In the genomic region with DNA sequence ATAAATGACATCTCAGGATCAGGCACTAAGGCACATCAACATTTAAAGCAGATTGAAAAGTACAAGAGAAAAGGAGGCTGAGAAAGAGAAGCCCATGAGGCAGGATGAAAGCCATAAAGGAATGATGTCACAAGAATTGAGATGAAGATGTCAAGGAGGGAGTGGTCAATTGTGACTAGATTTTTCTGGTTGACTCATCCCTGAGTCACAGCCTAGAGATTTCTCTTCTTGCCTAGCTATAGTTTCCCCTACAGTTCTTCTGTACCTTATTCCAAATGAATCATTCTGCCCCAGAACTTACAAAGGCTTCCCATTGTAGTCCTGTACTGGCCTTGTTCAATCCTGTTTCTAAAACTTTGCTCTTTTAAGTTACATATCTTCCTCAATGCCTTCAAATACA, we compare ENCODE assay signal across 9 cellular contexts. TPM values are rescaled to one million over a fixed set of nuclear protein-coding genes. Genes with fewer than 3 reads are reported as not detected.
DNase-seq lines count a peak whose midpoint lies in the region; ATAC-seq, FAIRE-seq and TF ChIP-seq lines count a peak whose summit lies in the region.
"Had no signal": no experiment of that assay in that cellular context is flagged by ENCODE, and none has a peak within 500 bp of the region (broad histone marks: within the 10 kb centered on the region; RNA-seq: fewer than 3 reads in every experiment).

No MANE protein-coding gene starts in this region.

- no peak overlapping the region for H3K4me3 ChIP-seq in kidney (ENCODE audit: low read length in 2 of 2)

- H3K27me3 Mint-ChIP-seq in MCF 10A (ENCODE audit: insufficient read depth, unreplicated experiment): no peaks in the 10 kb centered on the region
- no peaks in the 10 kb centered on the region for H3K27me3 Mint-ChIP-seq in effector memory CD8-positive, alpha-beta T cell
- H3K27me3 Mint-ChIP-seq: IgD-negative memory B cell had no signal

- peak overlapping the region; percentile 57 for H3K27ac Mint-ChIP-seq in MCF 10A (ENCODE audit: low read depth, unreplicated experiment)
- no peak overlapping the region for H3K27ac Mint-ChIP-seq in effector memory CD8-positive, alpha-beta T cell

- intact Hi-C loops in MCF 10A (cut with micrococcal nuclease): no loop called here
- intact Hi-C loops in kidney (cut with DNase I): no loop called here

- peaks cover 0 to 4% of the 10 kb centered on the region in 2 donors for H3K4me1 ChIP-seq in kidney (ENCODE audit: control insufficient read depth in 1 of 2, insufficient read depth in 1 of 2, low read depth in 1 of 2, low read length in 2 of 2)

- no peaks in the 10 kb centered on the region for H3K9me3 Mint-ChIP-seq in MCF 10A (ENCODE audit: unreplicated experiment)
- H3K9me3 Mint-ChIP-seq in effector memory CD8-positive, alpha-beta T cell: no peaks in the 10 kb centered on the region
- H3K9me3 Mint-ChIP-seq: IgD-negative memory B cell had no signal

- no peak for FAIRE-seq in kidney (lab: Jason Lieb, UNC)

- no peak overlapping the region for H3K27ac ChIP-seq in kidney (ENCODE audit: low read depth in 2 of 2, low read length in 2 of 2)

- POLR2A ChIA-PET in MCF 10A (lab: Yijun Ruan, JAX): interaction anchor here (0.6 to 2.0 kb wide), 13 partner anchors 10 to 367 kb away, joined by 3 to 11 read pairs (median 4); a partner anchor contains a TSS

- in situ Hi-C loops in GM13977 (cut with MboI; ENCODE audit: low pct_unique_long_range_greater_than_20kb, low sequenced_read_pairs, unreplicated experiment): no loop called here

- no peaks in the 10 kb centered on the region for H3K36me3 ChIP-seq in kidney (ENCODE audit: control insufficient read depth in 1 of 2, insufficient read depth in 2 of 2, low read length in 2 of 2)

- ATAC-seq in effector memory CD8-positive, alpha-beta T cell (replicated peaks): no peak
- no peak for ATAC-seq in GM21447 (IDR thresholded peaks at IDR 0.05; ENCODE audit: unreplicated experiment)

- no peaks in the 10 kb centered on the region for H3K9me3 ChIP-seq in kidney (ENCODE audit: control insufficient read depth in 1 of 2, low read length in 2 of 2)

- H3K4me1 Mint-ChIP-seq in MCF 10A (ENCODE audit: insufficient read depth, unreplicated experiment): peaks cover 23% of the 10 kb centered on the region
- peaks cover 21 to 22% of the 10 kb centered on the region in 2 donors for H3K4me1 Mint-ChIP-seq in effector memory CD8-positive, alpha-beta T cell (ENCODE audit: low read depth in 2 of 2)

- no peak overlapping the region for H3K4me3 Mint-ChIP-seq in MCF 10A (ENCODE audit: unreplicated experiment)
- H3K4me3 Mint-ChIP-seq in effector memory CD8-positive, alpha-beta T cell: no peak overlapping the region

- DNase-seq in GM13977 (ENCODE audit: low spot score): peak; percentile 41
- DNase-seq in NOMO-1 (lab: John Stamatoyannopoulos, UW; ENCODE audit: unreplicated experiment in 2 of 2): peak; percentile 65 to 88
- DNase-seq in MCF 10A (ENCODE audit: unreplicated experiment): peak; percentile 94
- DNase-seq in stimulated activated CD4-positive, alpha-beta T cell treated with anti-CD3 and anti-CD28 coated beads, Interleukin-12 subunit alpha, Interleukin-12 subunit beta, amount 100 ng/mL, for 4 hours: peak; percentile 14
- DNase-seq in effector memory CD8-positive, alpha-beta T cell: no peak
- no peak for DNase-seq in kidney
- DNase-seq in SHP77 (lab: John Stamatoyannopoulos, UW): no peak

- CTCF ChIA-PET in MCF 10A (lab: Yijun Ruan, JAX): interaction anchor here (0.6 to 1.5 kb wide), 6 partner anchors 38 to 227 kb away, joined by 3 to 13 read pairs (median 3); no protein-coding TSS in a partner anchor

- no peaks in the 10 kb centered on the region for H3K36me3 Mint-ChIP-seq in MCF 10A (ENCODE audit: insufficient read depth, unreplicated experiment)
- H3K36me3 Mint-ChIP-seq in effector memory CD8-positive, alpha-beta T cell (ENCODE audit: insufficient read depth): peaks cover 16% of the 10 kb centered on the region
- H3K36me3 Mint-ChIP-seq: IgD-negative memory B cell had no signal

- no peak overlapping the region for H3K9ac ChIP-seq in kidney (ENCODE audit: low read length in 2 of 2)

- no TSS peak for BruUV-seq in MCF 10A (replicated peaks; lab: Mats Ljungman, UMichigan)

- no peak for TF ChIP-seq CTCF in GM13977 (IDR thresholded peaks at IDR 0.05; ENCODE audit: extremely low read depth, insufficient read depth, missing control alignments)
- TF ChIP-seq CTCF in MCF 10A (IDR thresholded peaks at IDR 0.05; ENCODE audit: unreplicated experiment): no peak
- TF ChIP-seq CTCF in kidney (IDR thresholded peaks at IDR 0.05; ENCODE audit: borderline replicate concordance, extremely low read depth, insufficient read depth): no peak

RNA-seq across cellular contexts. Expression of gene USP53, which starts 3.4 kb away (rescaled TPM):
- total RNA-seq in MCF 10A (2022) (47.4 and 68.0 TPM in 2 replicates), kidney (59.9 TPM)
- polyA plus RNA-seq in kidney (ENCODE audit: insufficient read depth, low read depth, low replicate concordance): 8.4 TPM

Comparison
In these comparisons a context has a peak if more than half of its experiments do, and no peak if none do; other contexts are left out.
1. DNase-seq: peak in GM13977 (single experiment), NOMO-1 (2 of 2), MCF 10A (single experiment) and stimulated activated CD4-positive, alpha-beta T cell treated with anti-CD3 and anti-CD28 coated beads, Interleukin-12 subunit alpha, Interleukin-12 subunit beta, amount 100 ng/mL, for 4 hours (single experiment); none in effector memory CD8-positive, alpha-beta T cell (0 of 3), kidney (single experiment) and SHP77 (0 of 2).